ENCODE assay signal across 26 cellular contexts in the genomic region with DNA sequence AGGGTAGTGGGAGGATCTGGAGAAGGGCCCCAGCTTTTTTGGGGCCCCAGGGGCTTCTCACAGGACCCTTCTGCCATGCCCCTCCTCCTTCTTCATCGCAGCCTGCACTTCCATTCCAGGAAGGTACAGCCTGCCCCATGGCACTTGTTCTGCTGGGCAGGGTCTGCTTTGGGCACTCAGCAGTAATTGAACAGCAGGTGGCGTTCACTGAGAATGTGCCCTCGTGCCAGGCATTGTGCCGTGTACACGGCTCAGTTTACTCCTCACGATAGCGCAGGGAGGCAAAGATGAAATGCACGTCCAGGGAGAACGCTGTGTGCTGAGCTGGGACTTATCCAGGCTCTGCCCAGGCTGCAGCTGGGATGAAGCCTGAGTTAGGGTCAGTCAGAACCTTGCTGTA. TPM values are rescaled to one million over a fixed set of nuclear protein-coding genes. Genes with fewer than 3 reads are reported as not detected.
DNase-seq lines count a peak whose midpoint lies in the region; ATAC-seq and TF ChIP-seq lines count a peak whose summit lies in the region.
"Had no signal": no experiment of that assay in that cellular context is flagged by ENCODE, and none has a peak within 500 bp of the region (broad histone marks: within the 10 kb centered on the region; RNA-seq: fewer than 3 reads in every experiment).

No MANE protein-coding gene starts in this region.

- intact Hi-C loops in natural killer cell (cut with micrococcal nuclease): no loop called here

- H3K4me1 Mint-ChIP-seq in natural killer cell: no peaks in the 10 kb centered on the region
- H3K4me1 Mint-ChIP-seq: activated naive CD8-positive, alpha-beta T cell treated with anti-CD3 and anti-CD28 coated beads for 36 hours; B cell; mesothelial cell of epicardium; naive thymus-derived CD8-positive, alpha-beta T cell had no signal

- peaks cover 2 to 5% of the 10 kb centered on the region in 2 donors for H3K27me3 Mint-ChIP-seq in natural killer cell (ENCODE audit: low read depth in 2 of 2)
- H3K27me3 Mint-ChIP-seq: activated naive CD8-positive, alpha-beta T cell treated with anti-CD3 and anti-CD28 coated beads for 36 hours; B cell had no signal

- peak; percentile 39; the same call in 1 of the 2 replicates for TF ChIP-seq CTCF in LNCAP (IDR thresholded peaks at IDR 0.05)
- no peak for TF ChIP-seq CTCF in natural killer cell (IDR thresholded peaks at IDR 0.05)

- no peak overlapping the region for H3K4me3 Mint-ChIP-seq in natural killer cell
- H3K4me3 Mint-ChIP-seq: activated naive CD8-positive, alpha-beta T cell treated with anti-CD3 and anti-CD28 coated beads for 36 hours; B cell; mesothelial cell of epicardium; naive thymus-derived CD8-positive, alpha-beta T cell had no signal

- DNase-seq in activated effector memory CD4-positive, alpha-beta T cell treated with anti-CD3 and anti-CD28 coated beads, Interleukin-2, amount 50 U/mL, for 16 hours: peak; percentile 56
- DNase-seq in activated effector memory CD4-positive, alpha-beta T cell treated with Interleukin-2 at 50 U/mL for 16 hours: no peak
- DNase-seq in RPMI8226 (peak; percentile 22), amniotic stem cell (lab: John Stamatoyannopoulos, UW) (no peak), natural killer cell (no peak)
- DNase-seq in effector CD8-positive, alpha-beta T cell (lab: John Stamatoyannopoulos, UW): no peak
- DNase-seq: activated CD4-positive, alpha-beta T cell treated with anti-CD3 and anti-CD28 coated beads for 4 hours; activated naive CD8-positive, alpha-beta T cell treated with anti-CD3 and anti-CD28 coated beads for 36 hours; effector memory CD4-positive, alpha-beta T cell; left ventricle myocardium inferior; naive thymus-derived CD8-positive, alpha-beta T cell; NCI-H1417 treated with DMSO at 0.1 percent for 48 hours; NCI-H2107; NCI-H69; OCI-M1; ovary; SHP77 treated with DMSO at 0.1 percent for 48 hours; stomach; T-helper 1 cell had no signal

- H3K9me3 Mint-ChIP-seq in natural killer cell: no peaks in the 10 kb centered on the region
- H3K9me3 Mint-ChIP-seq: activated naive CD8-positive, alpha-beta T cell treated with anti-CD3 and anti-CD28 coated beads for 36 hours had no signal

- H3K36me3 Mint-ChIP-seq in natural killer cell: no peaks in the 10 kb centered on the region
- H3K36me3 Mint-ChIP-seq: activated naive CD8-positive, alpha-beta T cell treated with anti-CD3 and anti-CD28 coated beads for 36 hours; naive thymus-derived CD8-positive, alpha-beta T cell had no signal

- H3K27ac Mint-ChIP-seq in natural killer cell: no peak overlapping the region
- H3K27ac Mint-ChIP-seq: activated naive CD8-positive, alpha-beta T cell treated with anti-CD3 and anti-CD28 coated beads for 36 hours; B cell; mesothelial cell of epicardium; naive thymus-derived CD8-positive, alpha-beta T cell had no signal

- ATAC-seq in HG03442 (IDR thresholded peaks at IDR 0.05; ENCODE audit: unreplicated experiment) (no peak), natural killer cell (no peak)
- ATAC-seq: esophagus mucosa; naive thymus-derived CD8-positive, alpha-beta T cell had no signal

RNA-seq across cellular contexts. Expression of a gene that starts 54.8 kb away (rescaled TPM):
- not detected for total RNA-seq in natural killer cell
- total RNA-seq: activated naive CD8-positive, alpha-beta T cell treated with anti-CD3 and anti-CD28 coated beads for 36 hours; B cell; esophagus mucosa; hepatocyte; mesothelial cell of epicardium; naive thymus-derived CD8-positive, alpha-beta T cell; ovary; stomach; tibial nerve had no signal

Comparison
In these comparisons a context has a peak if more than half of its experiments do, and no peak if none do; other contexts are left out.
1. DNase-seq: peak in activated effector memory CD4-positive, alpha-beta T cell treated with anti-CD3 and anti-CD28 coated beads, Interleukin-2, amount 50 U/mL, for 16 hours (single experiment) and RPMI8226 (single experiment); none in activated effector memory CD4-positive, alpha-beta T cell treated with Interleukin-2 at 50 U/mL for 16 hours (single experiment), amniotic stem cell (single experiment), natural killer cell (single experiment) and effector CD8-positive, alpha-beta T cell (single experiment).